ENCODE assay signal across 19 cellular contexts in the genomic region with DNA sequence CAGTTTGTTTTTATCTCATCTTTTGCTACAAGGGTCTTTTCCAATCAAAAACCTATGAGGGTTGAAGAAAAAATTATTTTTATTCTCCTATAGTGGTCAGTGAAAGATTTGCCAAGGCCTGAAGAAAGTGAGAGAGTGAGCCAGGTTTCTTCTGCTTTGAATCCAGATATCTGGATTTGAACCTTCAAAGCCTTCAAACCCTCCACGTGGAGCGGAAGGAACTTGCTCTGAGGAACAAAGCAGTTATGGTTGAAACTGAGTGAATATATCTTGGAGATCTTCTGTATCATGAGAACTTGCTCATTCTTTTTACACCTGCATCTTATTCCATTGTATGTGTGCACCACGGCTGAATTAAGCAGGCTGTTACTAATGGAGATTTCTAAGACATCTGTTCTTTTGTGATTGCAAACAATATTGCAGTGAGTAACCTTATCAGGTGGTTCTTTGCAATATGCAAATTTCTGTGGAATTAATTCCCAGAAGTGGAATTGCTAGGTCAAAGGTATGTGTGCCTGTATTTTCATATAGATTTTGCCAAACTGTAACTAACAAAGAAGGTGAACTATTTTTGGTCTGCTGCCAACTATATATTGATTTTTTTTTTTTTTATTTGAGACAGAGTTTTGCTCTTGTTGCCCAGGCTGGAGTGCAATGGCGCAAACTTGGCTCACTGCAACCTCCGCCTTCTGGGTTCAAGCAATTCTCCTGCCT.
DNase-seq lines count a peak whose midpoint lies in the region; ATAC-seq lines count a peak whose summit lies in the region.
"Had no signal": no experiment of that assay in that cellular context is flagged by ENCODE, and none has a peak within 500 bp of the region (broad histone marks: within the 10 kb centered on the region; RNA-seq: fewer than 3 reads in every experiment).

No MANE protein-coding gene starts in this region.

- H3K9me3 ChIP-seq in CD8-positive, alpha-beta memory T cell (ENCODE audit: low read length) = no peaks in the 10 kb centered on the region
- H3K9me3 ChIP-seq: upper lobe of right lung had no signal

- CTCF ChIA-PET in CD8-positive, alpha-beta memory T cell (lab: Charles Lee) = no interaction called here

- no peaks in the 10 kb centered on the region for H3K36me3 Mint-ChIP-seq in CD8-positive, alpha-beta memory T cell

- H3K36me3 ChIP-seq in CD8-positive, alpha-beta memory T cell (ENCODE audit: insufficient read depth, low read length) = no peaks in the 10 kb centered on the region
- H3K36me3 ChIP-seq: upper lobe of right lung had no signal

- POLR2A ChIA-PET in CD8-positive, alpha-beta memory T cell (lab: Charles Lee) = no interaction called here

- H3K9me3 Mint-ChIP-seq in CD8-positive, alpha-beta memory T cell = no peaks in the 10 kb centered on the region
- H3K9me3 Mint-ChIP-seq: activated naive CD4-positive, alpha-beta T cell treated with anti-CD3 and anti-CD28 coated beads for 36 hours had no signal

- DNase-seq in CD8-positive, alpha-beta memory T cell = no peak
- DNase-seq in HT-29 (ENCODE audit: low spot score) = peak; percentile 35
- DNase-seq in NCI-H526 (lab: John Stamatoyannopoulos, UW) = peak; percentile 90 to 93
- no peak for DNase-seq in activated CD4-positive, CD25-positive, alpha-beta regulatory T cell (lab: John Stamatoyannopoulos, UW)
- DNase-seq: activated CD4-positive, alpha-beta T cell treated with anti-CD3 and anti-CD28 coated beads, Interleukin-2, amount 50 U/mL, for 48 hours; activated naive CD4-positive, alpha-beta T cell treated with anti-CD3 and anti-CD28 coated beads for 36 hours; activated T-cell treated with anti-CD3 and anti-CD28 coated beads, Interleukin-2, amount 50 U/mL, for 1 hour; central memory CD4-positive, alpha-beta T cell; dorsolateral prefrontal cortex; NCI-H524 treated with DMSO at 0.1 percent for 48 hours; occipital lobe; retina; stimulated activated CD4-positive, alpha-beta T cell treated with anti-CD3 and anti-CD28 coated beads, Interleukin-12 subunit alpha, Interleukin-12 subunit beta, amount 100 ng/mL, for 4 hours; upper lobe of right lung had no signal

- H3K27ac Mint-ChIP-seq in CD8-positive, alpha-beta memory T cell = no peak overlapping the region
- H3K27ac Mint-ChIP-seq: activated naive CD4-positive, alpha-beta T cell treated with anti-CD3 and anti-CD28 coated beads for 36 hours had no signal

- H3K27ac ChIP-seq in CD8-positive, alpha-beta memory T cell (ENCODE audit: low read depth, low read length) = peak overlapping the region; percentile 9
- H3K27ac ChIP-seq: dorsolateral prefrontal cortex, epithelial cell of prostate, upper lobe of right lung had no signal

- no peaks in the 10 kb centered on the region for H3K4me1 ChIP-seq in CD8-positive, alpha-beta memory T cell (ENCODE audit: insufficient read depth, low read length)
- H3K4me1 ChIP-seq: upper lobe of right lung had no signal

- H3K4me3 ChIP-seq in CD8-positive, alpha-beta memory T cell (ENCODE audit: low read length) = no peak overlapping the region
- H3K4me3 ChIP-seq: dorsolateral prefrontal cortex, upper lobe of right lung had no signal

- no peaks in the 10 kb centered on the region for H3K27me3 ChIP-seq in CD8-positive, alpha-beta memory T cell (ENCODE audit: insufficient read depth, low read length, poor library complexity, severe bottlenecking)
- H3K27me3 ChIP-seq: dorsolateral prefrontal cortex, upper lobe of right lung had no signal

- no peaks in the 10 kb centered on the region for H3K27me3 Mint-ChIP-seq in CD8-positive, alpha-beta memory T cell

- H3K4me3 Mint-ChIP-seq in CD8-positive, alpha-beta memory T cell = no peak overlapping the region
- H3K4me3 Mint-ChIP-seq: activated naive CD4-positive, alpha-beta T cell treated with anti-CD3 and anti-CD28 coated beads for 36 hours had no signal

- ATAC-seq in esophagus mucosa (peak; percentile 55), HG03520 (IDR thresholded peaks at IDR 0.05; ENCODE audit: unreplicated experiment) (no peak), GM18909 (IDR thresholded peaks at IDR 0.05; ENCODE audit: poor library complexity, unreplicated experiment) (no peak), HG02763 (IDR thresholded peaks at IDR 0.05; ENCODE audit: unreplicated experiment) (no peak)
- ATAC-seq: upper lobe of right lung had no signal

- H3K4me1 Mint-ChIP-seq in CD8-positive, alpha-beta memory T cell = peaks cover 0 to 1% (median 0%) of the 10 kb centered on the region in 3 donors

Comparison
In these comparisons a context has a peak if more than half of its experiments do, and no peak if none do; other contexts are left out.
1. DNase-seq: peak in HT-29 (single experiment) and NCI-H526 (2 of 2); none in CD8-positive, alpha-beta memory T cell (0 of 5) and activated CD4-positive, CD25-positive, alpha-beta regulatory T cell (0 of 4).